ENCODE assay signal across 21 cellular contexts in genomic region chr10:49652416-49653385, GRCh38. TPM values are rescaled to one million over a fixed set of nuclear protein-coding genes. Genes with fewer than 3 reads are reported as not detected.
"Had no signal": no experiment of that assay in that cellular context is flagged by ENCODE, and none has a peak within 500 bp of the region (broad histone marks: within the 10 kb centered on the region; RNA-seq: fewer than 3 reads in every experiment).

No MANE protein-coding gene starts in this region.

- H3K9me3 ChIP-seq: colonic mucosa, left lung, right atrium auricular region, vagina had no signal

- H3K27me3 ChIP-seq: colonic mucosa, right atrium auricular region, vagina had no signal

- H3K27ac ChIP-seq: colonic mucosa, foreskin keratinocyte, left lung, right atrium auricular region, skin epidermis, tibial artery, vagina had no signal

- DNase-seq: activated CD4-positive, alpha-beta memory T cell treated with anti-CD3 and anti-CD28 coated beads for 36 hours; activated CD4-positive, alpha-beta T cell treated with anti-CD3 and anti-CD28 coated beads for 1 hour; activated naive CD8-positive, alpha-beta T cell treated with anti-CD3 and anti-CD28 coated beads, Interleukin-2, amount 10 ng/mL, durations not matched to agents 7 days and 5 days; activated T-cell treated with anti-CD3 and anti-CD28 coated beads, Interleukin-2, amount 50 U/mL, for 72 hours; central memory CD4-positive, alpha-beta T cell; colonic mucosa; effector CD8-positive, alpha-beta T cell; foreskin keratinocyte; glutamatergic neuron; left lung; natural killer cell; stimulated activated CD4-positive, alpha-beta T cell treated with anti-CD3 and anti-CD28 coated beads, Interleukin-4, amount 100 ng/mL, for 24 hours; stimulated activated naive CD4-positive, alpha-beta T cell; T-helper 1 cell; T1000; tibial artery had no signal

- ATAC-seq: activated T-cell treated with anti-CD3 and anti-CD28 coated beads, Interleukin-2, amount 50 U/mL, for 72 hours; foreskin keratinocyte; left lung; natural killer cell had no signal

- H3K4me3 ChIP-seq: colonic mucosa, left lung, right atrium auricular region, skin epidermis, tibial artery, vagina had no signal

- H3K4me1 ChIP-seq: colonic mucosa, left lung, right atrium auricular region, tibial artery, vagina had no signal

- H3K36me3 ChIP-seq: colonic mucosa, left lung, right atrium auricular region, tibial artery, vagina had no signal

RNA-seq across cellular contexts. Expression of gene C10orf53, which starts 26.8 kb away (rescaled TPM):
- total RNA-seq: activated CD4-positive, alpha-beta memory T cell treated with anti-CD3 and anti-CD28 coated beads for 36 hours; activated naive CD8-positive, alpha-beta T cell treated with anti-CD3 and anti-CD28 coated beads, Interleukin-2, amount 10 ng/mL, durations not matched to agents 7 days and 5 days; activated T-cell treated with anti-CD3 and anti-CD28 coated beads, Interleukin-2, amount 50 U/mL, for 72 hours; colonic mucosa; foreskin keratinocyte; left lung; natural killer cell; posterior vena cava; right atrium auricular region; subcutaneous adipose tissue; vagina had no signal
- polyA plus RNA-seq: foreskin keratinocyte had no signal

RNA-seq across cellular contexts. Expression of gene CHAT, which starts 38.9 kb away (rescaled TPM):
- total RNA-seq: activated CD4-positive, alpha-beta memory T cell treated with anti-CD3 and anti-CD28 coated beads for 36 hours; activated naive CD8-positive, alpha-beta T cell treated with anti-CD3 and anti-CD28 coated beads, Interleukin-2, amount 10 ng/mL, durations not matched to agents 7 days and 5 days; foreskin keratinocyte; left lung; natural killer cell; posterior vena cava; right atrium auricular region; subcutaneous adipose tissue; vagina had no signal
- polyA plus RNA-seq: foreskin keratinocyte had no signal

RNA-seq across cellular contexts. Expression of gene SLC18A3, which starts 42.6 kb away (rescaled TPM):
- total RNA-seq: activated CD4-positive, alpha-beta memory T cell treated with anti-CD3 and anti-CD28 coated beads for 36 hours; activated naive CD8-positive, alpha-beta T cell treated with anti-CD3 and anti-CD28 coated beads, Interleukin-2, amount 10 ng/mL, durations not matched to agents 7 days and 5 days; activated T-cell treated with anti-CD3 and anti-CD28 coated beads, Interleukin-2, amount 50 U/mL, for 72 hours; foreskin keratinocyte; left lung; natural killer cell; posterior vena cava; right atrium auricular region; subcutaneous adipose tissue had no signal
- polyA plus RNA-seq: foreskin keratinocyte had no signal
